Comparison of ENCODE assay signal across 8 cellular contexts in genomic region chr3:49006591-49007067, GRCh38. TPM values are rescaled to one million over a fixed set of nuclear protein-coding genes. Genes with fewer than 3 reads are reported as not detected.
DNase-seq lines count a peak whose midpoint lies in the region; ATAC-seq and TF ChIP-seq lines count a peak whose summit lies in the region.

No MANE protein-coding gene starts in this region.

- peak overlapping the region; percentile 85 for H3K4me3 ChIP-seq in WI38 (ENCODE audit: low read depth, low read length)

- ATAC-seq in GM21528 (IDR thresholded peaks at IDR 0.05; ENCODE audit: low FRiP score, unreplicated experiment) (peak; percentile 3), foreskin keratinocyte (no peak)

- TF ChIP-seq CTCF in WI38 (IDR thresholded peaks at IDR 0.05; ENCODE audit: low read depth, low read length) (no peak), foreskin keratinocyte (conservative IDR thresholded peaks at IDR 0.05) (no peak)

- peak overlapping the region; percentile 49 for H3K27ac ChIP-seq in foreskin keratinocyte

- no peaks in the 10 kb centered on the region for H3K4me1 ChIP-seq in foreskin keratinocyte

- H3K27me3 ChIP-seq in foreskin keratinocyte: no peaks in the 10 kb centered on the region

- DNase-seq in AG08396 (ENCODE audit: low spot score): peak; percentile 45
- DNase-seq in foreskin keratinocyte: no peak
- DNase-seq in nucleus accumbens (lab: John Stamatoyannopoulos, UW): peak in 32 of 56 donors; percentile 37 to 75 (median 59)
- no peak for DNase-seq in DMS79 (lab: John Stamatoyannopoulos, UW)
- DNase-seq in SK-N-DZ (ENCODE audit: low spot score): no peak
- no peak for DNase-seq in A172 (ENCODE audit: low spot score)

RNA-seq across cellular contexts. Expression of gene WDR6, which starts 0.6 kb away (rescaled TPM):
- total RNA-seq in foreskin keratinocyte: 92.6 and 94.8 TPM in 2 replicates
- 75.2 and 79.6 TPM in 2 replicates for polyA plus RNA-seq in foreskin keratinocyte
- 140 and 186 TPM in 2 replicates for polyA plus RNA-seq in SK-N-DZ (2014; cell fraction: cytosol; rRNA removed)
- polyA plus RNA-seq in SK-N-DZ (2014; cell fraction: nucleus; rRNA removed): 518 and 594 TPM in 2 replicates
- total RNA-seq in A172 (2014; rRNA removed; shearing (Covaris generic)): 63.7 and 76.1 TPM in 2 replicates

RNA-seq across cellular contexts. Expression of gene DALRD3, which starts 11.8 kb away (rescaled TPM):
- 32.3 and 33.1 TPM in 2 replicates for total RNA-seq in foreskin keratinocyte
- polyA plus RNA-seq in foreskin keratinocyte: 34.3 and 35.0 TPM in 2 replicates
- 19.7 and 30.9 TPM in 2 replicates for polyA plus RNA-seq in SK-N-DZ (2014; cell fraction: cytosol; rRNA removed)
- 115 and 121 TPM in 2 replicates for polyA plus RNA-seq in SK-N-DZ (2014; cell fraction: nucleus; rRNA removed)
- total RNA-seq in A172 (2014; rRNA removed; shearing (Covaris generic)): 36.1 and 50.0 TPM in 2 replicates

RNA-seq across cellular contexts. Expression of gene NDUFAF3, which starts 15.3 kb away (rescaled TPM):
- 106 and 108 TPM in 2 replicates for total RNA-seq in foreskin keratinocyte
- polyA plus RNA-seq in foreskin keratinocyte: 123 and 130 TPM in 2 replicates
- polyA plus RNA-seq in SK-N-DZ (2014; cell fraction: cytosol; rRNA removed): 70.8 and 72.9 TPM in 2 replicates
- 45.8 and 58.3 TPM in 2 replicates for polyA plus RNA-seq in SK-N-DZ (2014; cell fraction: nucleus; rRNA removed)
- 96.8 and 112 TPM in 2 replicates for total RNA-seq in A172 (2014; rRNA removed; shearing (Covaris generic))

RNA-seq across cellular contexts. Expression of gene P4HTM, which starts 16.6 kb away (rescaled TPM):
- total RNA-seq in foreskin keratinocyte: 2.2 and 3.0 TPM in 2 replicates
- 2.3 and 2.9 TPM in 2 replicates for polyA plus RNA-seq in foreskin keratinocyte
- 19.5 and 19.7 TPM in 2 replicates for polyA plus RNA-seq in SK-N-DZ (2014; cell fraction: cytosol; rRNA removed)
- 71.1 and 84.6 TPM in 2 replicates for polyA plus RNA-seq in SK-N-DZ (2014; cell fraction: nucleus; rRNA removed)
- total RNA-seq in A172 (2014; rRNA removed; shearing (Covaris generic)): 20.7 and 21.2 TPM in 2 replicates

RNA-seq across cellular contexts. Expression of gene IMPDH2, which starts 22.6 kb away (rescaled TPM):
- total RNA-seq in foreskin keratinocyte: 190 and 243 TPM in 2 replicates
- 191 and 247 TPM in 2 replicates for polyA plus RNA-seq in foreskin keratinocyte
- polyA plus RNA-seq in SK-N-DZ (2014; cell fraction: cytosol; rRNA removed): 235 and 250 TPM in 2 replicates
- 243 and 248 TPM in 2 replicates for polyA plus RNA-seq in SK-N-DZ (2014; cell fraction: nucleus; rRNA removed)
- total RNA-seq in A172 (2014; rRNA removed; shearing (Covaris generic)): 218 and 219 TPM in 2 replicates

Comparison
In these comparisons a context has a peak if more than half of its experiments do, and no peak if none do; other contexts are left out.
1. DNase-seq: peak in AG08396 (single experiment) and nucleus accumbens (32 of 56); none in foreskin keratinocyte (0 of 2), DMS79 (single experiment), SK-N-DZ (single experiment) and A172 (single experiment).